36 cellular contexts compared by ENCODE assay signal in genomic region chrX:118257781-118258180, GRCh38.
"Had no signal": no experiment of that assay in that cellular context is flagged by ENCODE, and none has a peak within 500 bp of the region (broad histone marks: within the 10 kb centered on the region; RNA-seq: fewer than 3 reads in every experiment).

No MANE protein-coding gene starts in this region.

- H3K9me3 ChIP-seq: MG63 had no signal

- H3K4me3 ChIP-seq: MG63 had no signal

- H3K27me3 ChIP-seq: MG63 had no signal

- DNase-seq: Karpas-422, Kasumi-1, MG63, MM.1S, MV-4-11, NCI-H1048, NCI-H1092, NCI-H1092 treated with DMSO at 0.1 percent for 48 hours, NCI-H1105, NCI-H1105 treated with DMSO at 0.1 percent for 48 hours, NCI-H1417, NCI-H1417 treated with DMSO at 0.1 percent for 48 hours, NCI-H1436, NCI-H1436 treated with DMSO at 0.1 percent for 48 hours, NCI-H1694, NCI-H1694 treated with DMSO at 0.1 percent for 48 hours, NCI-H187, NCI-H187 treated with DMSO at 0.1 percent for 48 hours, NCI-H1930, NCI-H2029, NCI-H2029 treated with DMSO at 0.1 percent for 48 hours, NCI-H2081, NCI-H2081 treated with DMSO at 0.1 percent for 48 hours, NCI-H2107, NCI-H2171, NCI-H2171 treated with DMSO at 0.1 percent for 48 hours, NCI-H2227 treated with DMSO at 0.1 percent for 48 hours, NCI-H226, NCI-H345, NCI-H446, NCI-H446 treated with DMSO at 0.1 percent for 48 hours, NCI-H510A, NCI-H510A treated with DMSO at 0.1 percent for 48 hours, NCI-H524, NCI-H524 treated with DMSO at 0.1 percent for 48 hours, NCI-H526 had no signal

- H3K36me3 ChIP-seq: MG63 had no signal
